ENCODE assay signal across 1 cellular context in genomic region chr20:38617011-38617829, GRCh38.
TF ChIP-seq lines count a peak whose summit lies in the region.

No MANE protein-coding gene starts in this region.

TF ChIP-seq in GM23338, 12 proteins besides CTCF, POLR2A, EP300 and RAD21 (continued from another document):
- TF ChIP-seq EZH2 (IDR thresholded peaks at IDR 0.05; ENCODE audit: low read depth, unreplicated experiment) = no peak
- no peak for TF ChIP-seq ZNF462 (CRISPR knock-in tag; IDR thresholded peaks at IDR 0.05)
- no peak for TF ChIP-seq POLR2AphosphoS5 (IDR thresholded peaks at IDR 0.05; ENCODE audit: low read depth)
- no peak for TF ChIP-seq CREB1 (CRISPR knock-in tag; IDR thresholded peaks at IDR 0.05; ENCODE audit: low read depth)
- no peak for TF ChIP-seq STAT1 (IDR thresholded peaks at IDR 0.05; ENCODE audit: unreplicated experiment)
